In the genomic region with DNA sequence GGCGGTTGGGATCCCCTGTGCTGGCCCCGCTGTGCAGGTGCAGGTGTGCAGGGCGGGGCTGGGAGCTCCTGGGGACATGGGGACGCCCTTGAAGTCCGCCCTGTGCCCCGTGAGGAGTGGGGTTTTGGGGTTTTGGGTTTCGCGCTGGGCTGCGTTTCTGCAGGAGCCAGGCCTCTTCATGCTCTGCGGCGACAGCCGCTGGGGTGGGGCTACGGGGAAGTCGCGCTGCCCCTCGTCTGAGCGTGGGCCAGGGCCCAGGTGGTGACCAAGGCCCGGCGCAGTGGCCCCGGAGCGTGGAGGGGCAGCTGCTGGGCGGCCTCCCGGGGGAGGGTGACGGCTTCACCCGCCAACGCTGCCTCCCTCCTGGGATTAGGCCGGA, we compare ENCODE assay signal across 12 cellular contexts. TPM values are rescaled to one million over a fixed set of nuclear protein-coding genes. Genes with fewer than 3 reads are reported as not detected.
DNase-seq lines count a peak whose midpoint lies in the region; ATAC-seq and TF ChIP-seq lines count a peak whose summit lies in the region.
"Had no signal": no experiment of that assay in that cellular context is flagged by ENCODE, and none has a peak within 500 bp of the region (broad histone marks: within the 10 kb centered on the region; RNA-seq: fewer than 3 reads in every experiment).

No MANE protein-coding gene starts in this region.

- H3K27me3 ChIP-seq in RWPE2 (ENCODE audit: insufficient read depth, poor library complexity, severe bottlenecking) = no peaks in the 10 kb centered on the region
- H3K27me3 ChIP-seq in right atrium auricular region = no peaks in the 10 kb centered on the region
- H3K27me3 ChIP-seq in rectal smooth muscle tissue (ENCODE audit: control insufficient read depth, insufficient read depth, low read length) = no peaks in the 10 kb centered on the region

- H3K27ac ChIP-seq in RWPE2 (ENCODE audit: poor library complexity, severe bottlenecking) = peak overlapping the region; percentile 42
- H3K27ac ChIP-seq in right atrium auricular region = peak overlapping the region; percentile 79 to 85
- H3K27ac ChIP-seq in rectal smooth muscle tissue (ENCODE audit: low read depth, low read length) = peak overlapping the region; percentile 78
- H3K27ac ChIP-seq: neutrophil had no signal

- no peaks in the 10 kb centered on the region for H3K36me3 ChIP-seq in RWPE2 (ENCODE audit: low read depth)
- H3K36me3 ChIP-seq in right atrium auricular region = no peaks in the 10 kb centered on the region
- no peaks in the 10 kb centered on the region for H3K36me3 ChIP-seq in rectal smooth muscle tissue (ENCODE audit: control insufficient read depth, insufficient read depth, low read length)
- H3K36me3 ChIP-seq: neutrophil had no signal

- H3K4me1 ChIP-seq in RWPE2 (ENCODE audit: insufficient read depth, poor library complexity, severe bottlenecking) (peaks cover 7% of the 10 kb centered on the region), right atrium auricular region (peaks cover 0 to 11% of the 10 kb centered on the region in 2 donors), rectal smooth muscle tissue (ENCODE audit: control insufficient read depth, insufficient read depth, low read length) (no peaks in the 10 kb centered on the region)

- no TSS peak for BruUV-seq in Calu3 (replicated peaks; lab: Mats Ljungman, UMichigan)

- CTCF ChIA-PET in Calu3 (lab: Charles Lee) = no interaction called here

- H3K9me3 Mint-ChIP-seq in Calu3 (ENCODE audit: low read depth, unreplicated experiment) = no peaks in the 10 kb centered on the region

- no peaks in the 10 kb centered on the region for H3K36me3 Mint-ChIP-seq in Calu3 (ENCODE audit: insufficient read depth, unreplicated experiment)

- H3K9me3 ChIP-seq in RWPE2 (ENCODE audit: severe bottlenecking) (no peaks in the 10 kb centered on the region), right atrium auricular region (no peaks in the 10 kb centered on the region)
- H3K9me3 ChIP-seq: neutrophil had no signal

- no peak overlapping the region for H3K4me3 Mint-ChIP-seq in Calu3 (ENCODE audit: low read depth, unreplicated experiment)

- H3K4me1 Mint-ChIP-seq in Calu3 (ENCODE audit: low read depth, unreplicated experiment) = peaks cover 5% of the 10 kb centered on the region

- peak; percentile 62 for ATAC-seq in RWPE2 (ENCODE audit: low read depth)
- no peak for ATAC-seq in GM18873 (IDR thresholded peaks at IDR 0.05; ENCODE audit: low FRiP score, unreplicated experiment)
- ATAC-seq in GM19328 (IDR thresholded peaks at IDR 0.05; ENCODE audit: unreplicated experiment) = no peak

- no peak overlapping the region for H3K9ac ChIP-seq in rectal smooth muscle tissue (ENCODE audit: low read length)

- H3K27ac Mint-ChIP-seq in Calu3 (ENCODE audit: unreplicated experiment) = no peak overlapping the region

- H3K27me3 Mint-ChIP-seq in Calu3 (ENCODE audit: unreplicated experiment) = no peaks in the 10 kb centered on the region

- peak; percentile 18 for DNase-seq in Calu3
- DNase-seq in RWPE2 (ENCODE audit: low spot score) = peak; percentile 62
- DNase-seq in right atrium auricular region (ENCODE audit: low spot score) = no peak
- DNase-seq in activated gamma-delta T cell (lab: John Stamatoyannopoulos, UW) = no peak
- no peak for DNase-seq in SW 1271 (lab: John Stamatoyannopoulos, UW)
- DNase-seq: activated CD4-positive, alpha-beta T cell treated with anti-CD3 and anti-CD28 coated beads for 48 hours; HCEC 1CT had no signal

- TF ChIP-seq CTCF in Calu3 (IDR thresholded peaks at IDR 0.05; ENCODE audit: unreplicated experiment) (no peak), RWPE2 (IDR thresholded peaks at IDR 0.05; ENCODE audit: poor library complexity, severe bottlenecking) (no peak), right atrium auricular region (IDR thresholded peaks at IDR 0.05) (no peak)

- H3K4me3 ChIP-seq in RWPE2 (ENCODE audit: severe bottlenecking) (peak overlapping the region; percentile 32), right atrium auricular region (peak overlapping the region; percentile 42 to 57), rectal smooth muscle tissue (ENCODE audit: low read length) (peak overlapping the region; percentile 66)

- intact Hi-C loops in Calu3 (cut with micrococcal nuclease; ENCODE audit: unreplicated experiment) = no loop called here

RNA-seq across cellular contexts. Expression of gene IRX4, which starts 47.8 kb away (rescaled TPM):
- not detected in 2 replicates for total RNA-seq in Calu3 (2022)
- not detected for total RNA-seq in right atrium auricular region
- total RNA-seq: glomerular endothelial cell had no signal

Comparison
In these comparisons a context has a peak if more than half of its experiments do, and no peak if none do; other contexts are left out.
1. DNase-seq: peak in Calu3 (single experiment) and RWPE2 (single experiment); none in right atrium auricular region (single experiment), activated gamma-delta T cell (single experiment) and SW 1271 (0 of 2).
2. Peak in every context shown above with its lines, with median percentiles within 50 percentile points of each other: H3K27ac ChIP-seq and H3K4me3 ChIP-seq.